Comparison of ENCODE assay signal across 19 cellular contexts in the genomic region with DNA sequence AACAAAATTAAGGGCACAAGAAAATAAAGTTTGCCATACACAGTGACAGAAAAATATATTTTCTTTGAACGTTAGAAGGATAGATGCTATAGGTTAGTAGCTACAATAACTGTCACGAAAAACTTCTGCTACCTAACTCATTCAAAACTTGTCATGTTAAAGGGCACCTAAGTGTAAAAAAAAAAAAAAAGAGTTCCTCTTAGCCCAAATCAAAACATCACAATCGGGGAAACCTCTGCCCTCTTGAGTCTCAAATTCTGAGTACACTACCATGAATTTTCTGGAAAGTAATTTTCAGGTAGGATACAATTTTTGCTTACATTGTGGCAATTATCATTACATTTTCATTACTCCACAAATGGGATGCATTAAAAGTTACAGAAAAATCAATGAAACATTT. TPM values are rescaled to one million over a fixed set of nuclear protein-coding genes. Genes with fewer than 3 reads are reported as not detected.
DNase-seq lines count a peak whose midpoint lies in the region; ATAC-seq, FAIRE-seq and TF ChIP-seq lines count a peak whose summit lies in the region.
"Had no signal": no experiment of that assay in that cellular context is flagged by ENCODE, and none has a peak within 500 bp of the region (broad histone marks: within the 10 kb centered on the region; RNA-seq: fewer than 3 reads in every experiment).

No MANE protein-coding gene starts in this region.

- in situ Hi-C loops in HepG2 (cut with HindIII; ENCODE audit: extremely low pct_ligation_motif_present, low pct_unique_long_range_greater_than_20kb): no loop called here

- no peak for TF ChIP-seq CTCF in HepG2 (CRISPR knock-in tag; IDR thresholded peaks at IDR 0.05)
- TF ChIP-seq CTCF in right lobe of liver (IDR thresholded peaks at IDR 0.05): no peak
- TF ChIP-seq CTCF in VCaP (conservative IDR thresholded peaks at IDR 0.05): no peak
- no peak for TF ChIP-seq CTCF in osteocyte (IDR thresholded peaks at IDR 0.05)
- TF ChIP-seq CTCF in CD8-positive, alpha-beta T cell (IDR thresholded peaks at IDR 0.05): no peak
- no peak for TF ChIP-seq CTCF in type B pancreatic cell (conservative IDR thresholded peaks at IDR 0.05)

- H3K4me3 Mint-ChIP-seq in osteocyte (ENCODE audit: unreplicated experiment): no peak overlapping the region
- H3K4me3 Mint-ChIP-seq in CD8-positive, alpha-beta T cell: no peak overlapping the region
- no peak overlapping the region for H3K4me3 Mint-ChIP-seq in type B pancreatic cell

- peak overlapping the region; percentile 18 for H3K27ac Mint-ChIP-seq in osteocyte (ENCODE audit: unreplicated experiment)
- no peak overlapping the region for H3K27ac Mint-ChIP-seq in CD8-positive, alpha-beta T cell
- H3K27ac Mint-ChIP-seq in type B pancreatic cell: no peak overlapping the region

- H3K27ac ChIP-seq in HepG2 (ENCODE audit: extremely low read length, insufficient read depth, low read length) (no peak overlapping the region), right lobe of liver (no peak overlapping the region), VCaP (peak overlapping the region; percentile 66)
- H3K27ac ChIP-seq in CD8-positive, alpha-beta T cell (ENCODE audit: low read depth, low read length): no peak overlapping the region
- H3K27ac ChIP-seq: 22Rv1 had no signal

- 76% methylated on average over 3 of the region's 3 CpGs for WGBS in HepG2 (ENCODE audit: low lambda C conversion rate)
- WGBS in right lobe of liver (ENCODE audit: insufficient coverage, low coverage, low lambda C conversion rate, missing lambda C conversion rate): 74% methylated on average over 3 of the region's 3 CpGs

- no TSS peak for BruUV-seq in HepG2 (replicated peaks; lab: Mats Ljungman, UMichigan)

- CTCF ChIA-PET in HepG2 (lab: Yijun Ruan, JAX; ENCODE audit: low intra/inter-chr PET ratio, low total read pairs): no interaction called here
- CTCF ChIA-PET in CD8-positive, alpha-beta T cell (lab: Charles Lee): interaction anchor here (0.9 kb wide), 1 partner anchor 423 kb away, joined by 3 read pairs; no protein-coding TSS in a partner anchor

- H3K4me1 Mint-ChIP-seq in osteocyte (ENCODE audit: unreplicated experiment) (peaks cover 74% of the 10 kb centered on the region), type B pancreatic cell (ENCODE audit: unreplicated experiment) (peaks cover 39% of the 10 kb centered on the region)
- peaks cover 61% of the 10 kb centered on the region for H3K4me1 Mint-ChIP-seq in CD8-positive, alpha-beta T cell (ENCODE audit: low read depth)

- DNase-seq in HepG2 (ENCODE audit: low spot score) (no peak), right lobe of liver (no peak), osteocyte (ENCODE audit: extremely low spot score, unreplicated experiment) (no peak), type B pancreatic cell (ENCODE audit: extremely low spot score, unreplicated experiment) (no peak)
- no peak for DNase-seq in CD8-positive, alpha-beta T cell
- no peak for DNase-seq in activated T-cell treated with anti-CD3 and anti-CD28 coated beads, Interleukin-2, amount 50 U/mL, for 1 hour
- DNase-seq: BE2C, DND-41, KBM-7, NCI-H1092, NCI-H2227 treated with DMSO at 0.1 percent for 48 hours, NCI-H524 treated with DMSO at 0.1 percent for 48 hours, SW 1271 had no signal

- FAIRE-seq in HepG2 (lab: Jason Lieb, UNC): no peak
- FAIRE-seq: GM18507 had no signal

- H3K36me3 ChIP-seq in HepG2 (replicated peaks in 1 of 2; ENCODE audit: control insufficient read depth in 1 of 2, insufficient read depth in 2 of 2, low read length in 2 of 2) (peaks cover 2 to 20% of the 10 kb centered on the region in 2 experiments; a peak in 4 of 5 replicates), right lobe of liver (no peaks in the 10 kb centered on the region)
- no peaks in the 10 kb centered on the region for H3K36me3 ChIP-seq in CD8-positive, alpha-beta T cell (ENCODE audit: insufficient read depth, low read length)
- H3K36me3 ChIP-seq: BE2C, HAP-1 had no signal

- TF ChIP-seq POLR2A in HepG2 (IDR thresholded peaks at IDR 0.05; ENCODE audit: insufficient read depth in 1 of 2, low read depth in 2 of 2, low read length in 2 of 2) (no peak), right lobe of liver (IDR thresholded peaks at IDR 0.05) (no peak)

- ATAC-seq in HepG2: no peak
- ATAC-seq in right lobe of liver: no peak
- no peak for ATAC-seq in CD8-positive, alpha-beta T cell
- ATAC-seq in GM21447 (IDR thresholded peaks at IDR 0.05; ENCODE audit: unreplicated experiment): no peak

- no peak for TF ChIP-seq RAD21 in HepG2 (CRISPR knock-in tag; IDR thresholded peaks at IDR 0.05)

- H3K9me3 ChIP-seq in HepG2 (ENCODE audit: low read length) (no peaks in the 10 kb centered on the region), right lobe of liver (no peaks in the 10 kb centered on the region)
- no peaks in the 10 kb centered on the region for H3K9me3 ChIP-seq in CD8-positive, alpha-beta T cell (ENCODE audit: low read length)
- H3K9me3 ChIP-seq: BE2C, HAP-1 had no signal

- intact Hi-C loops in HepG2 (cut with micrococcal nuclease; ENCODE audit: unreplicated experiment): no loop called here
- intact Hi-C loops in right lobe of liver (cut with DNase I): loop anchor here in 1 of 2 donors (10.0 kb wide), 1 partner anchor 171 kb away; no protein-coding TSS in a partner anchor
- intact Hi-C loops in CD8-positive, alpha-beta T cell (cut with DNase I, micrococcal nuclease): loop anchor here (5.0 to 10.0 kb wide), 3 partner anchors 58 to 1093 kb away; partner anchors contain the start of gene DTNBP1 (in 1 of the 2)

- H3K4me2 ChIP-seq in HepG2 (ENCODE audit: low read depth, low read length): peak overlapping the region; percentile 22

- H3K9me3 Mint-ChIP-seq in osteocyte (ENCODE audit: unreplicated experiment) (no peaks in the 10 kb centered on the region), type B pancreatic cell (no peaks in the 10 kb centered on the region)
- H3K9me3 Mint-ChIP-seq in CD8-positive, alpha-beta T cell: no peaks in the 10 kb centered on the region

- peaks cover 11% of the 10 kb centered on the region for H3K36me3 Mint-ChIP-seq in osteocyte (ENCODE audit: unreplicated experiment)
- H3K36me3 Mint-ChIP-seq in CD8-positive, alpha-beta T cell: peaks cover 30% of the 10 kb centered on the region
- H3K36me3 Mint-ChIP-seq in type B pancreatic cell: peaks cover 12% of the 10 kb centered on the region

- H3K4me3 ChIP-seq in HepG2 (replicated peaks in 1 of 3; ENCODE audit: insufficient read depth in 1 of 3, low read depth in 2 of 3, low read length in 3 of 3) (no peak overlapping the region), right lobe of liver (no peak overlapping the region)
- H3K4me3 ChIP-seq in CD8-positive, alpha-beta T cell (ENCODE audit: low read depth, low read length): no peak overlapping the region
- H3K4me3 ChIP-seq: HAP-1 had no signal

- H2AFZ ChIP-seq in HepG2 (ENCODE audit: low read length): no peak overlapping the region

- H3K27me3 ChIP-seq in HepG2 (ENCODE audit: control insufficient read depth in 1 of 2, insufficient read depth in 2 of 2, low read length in 2 of 2) (no peaks in the 10 kb centered on the region), right lobe of liver (no peaks in the 10 kb centered on the region)
- no peaks in the 10 kb centered on the region for H3K27me3 ChIP-seq in CD8-positive, alpha-beta T cell (ENCODE audit: insufficient read depth, low read length)
- H3K27me3 ChIP-seq: BE2C had no signal

- no peaks in the 10 kb centered on the region for H3K27me3 Mint-ChIP-seq in osteocyte (ENCODE audit: unreplicated experiment)
- no peaks in the 10 kb centered on the region for H3K27me3 Mint-ChIP-seq in CD8-positive, alpha-beta T cell (ENCODE audit: low read depth)
- H3K27me3 Mint-ChIP-seq in type B pancreatic cell: no peaks in the 10 kb centered on the region

- no peak for TF ChIP-seq EP300 in HepG2 (IDR thresholded peaks at IDR 0.05; ENCODE audit: low read depth in 2 of 2, low read length in 2 of 2)
- TF ChIP-seq EP300 in HepG2 (CRISPR knock-in tag; IDR thresholded peaks at IDR 0.05; ENCODE audit: borderline replicate concordance): no peak

- H3K4me1 ChIP-seq in HepG2 (ENCODE audit: insufficient read depth, low read length) (peaks cover 86% of the 10 kb centered on the region), right lobe of liver (peaks cover 0 to 31% (median 7%) of the 10 kb centered on the region in 4 donors)
- H3K4me1 ChIP-seq in CD8-positive, alpha-beta T cell (ENCODE audit: insufficient read depth, low read length): peaks cover 12% of the 10 kb centered on the region

- H3K79me2 ChIP-seq in HepG2 (ENCODE audit: insufficient read depth, low read length): peaks cover 90% of the 10 kb centered on the region

- H4K20me1 ChIP-seq in HepG2 (ENCODE audit: insufficient read depth, low read length): peaks cover 36% of the 10 kb centered on the region

- POLR2A ChIA-PET in HepG2 (lab: Yijun Ruan, JAX): interaction anchor here (1.4 kb wide), 1 partner anchor 25 kb away, joined by 4 read pairs; no protein-coding TSS in a partner anchor
- POLR2A ChIA-PET in CD8-positive, alpha-beta T cell (lab: Charles Lee): no interaction called here

- 0 out of 2 replicates have a peak overlapping the region, but pooled peaks have one; percentile 7 for H3K9ac ChIP-seq in HepG2 (ENCODE audit: insufficient read depth, low read depth, low read length)

RNA-seq across cellular contexts. Expression of gene ATXN1, which starts 5.7 kb away (rescaled TPM):
- total RNA-seq in HepG2 (2016; rRNA removed; fragmentation: Illumina TruSeq; extraction: Trizol) (16.3 and 20.7 TPM in 2 replicates), right lobe of liver (10 to 100 TPM; 23.2 to 28.7 (median 25.0) TPM), osteocyte (51.6 and 54.4 TPM in 2 replicates), type B pancreatic cell (ENCODE audit: low replicate concordance) (33.7 and 35.1 TPM in 2 replicates)
- total RNA-seq in HepG2 (2016; cell fraction: cytosol; rRNA removed; fragmentation: Illumina TruSeq; extraction: Trizol; ENCODE audit: low read depth): 21.4 and 22.2 TPM in 2 replicates
- total RNA-seq in HepG2 (2016; cell fraction: insoluble cytoplasmic fraction; rRNA removed; fragmentation: Illumina TruSeq; extraction: Trizol): 15.7 and 19.7 TPM in 2 replicates
- 19.8 and 25.4 TPM in 2 replicates for total RNA-seq in HepG2 (2016; cell fraction: membrane; rRNA removed; fragmentation: Illumina TruSeq; extraction: Trizol)
- total RNA-seq in HepG2 (2016; cell fraction: nucleus; rRNA removed; fragmentation: Illumina TruSeq; extraction: Trizol): 49.6 and 54.8 TPM in 2 replicates
- 39.5 and 40.2 TPM in 2 replicates for polyA plus RNA-seq in HepG2 (2011; rRNA removed)
- 18.2 and 19.6 TPM in 2 replicates for polyA plus RNA-seq in HepG2 (2011; cell fraction: cytosol; rRNA removed)
- polyA plus RNA-seq in HepG2 (2011; cell fraction: nucleus; rRNA removed): 69.8 and 87.7 TPM in 2 replicates
- 20.4 and 28.6 TPM in 2 replicates for polyA plus RNA-seq in HepG2 (2012)
- 2.6 and 3.3 TPM in 2 replicates for polyA plus RNA-seq in HepG2 (2016; cell fraction: cytosol; fragmentation: Illumina TruSeq; extraction: Trizol; ENCODE audit: low read depth)
- polyA plus RNA-seq in HepG2 (2016; cell fraction: insoluble cytoplasmic fraction; fragmentation: Illumina TruSeq; extraction: Trizol; ENCODE audit: low read depth): 12.1 and 12.2 TPM in 2 replicates
- polyA plus RNA-seq in HepG2 (2016; cell fraction: membrane; fragmentation: Illumina TruSeq; extraction: Trizol; ENCODE audit: low read depth): 4.0 and 4.1 TPM in 2 replicates
- 18.8 TPM in 2 replicates for polyA plus RNA-seq in HepG2 (2016; cell fraction: nucleus; fragmentation: Illumina TruSeq; extraction: Trizol; ENCODE audit: insufficient read depth, low read depth)
- polyA minus RNA-seq in HepG2 (2011; rRNA and poly(A)+ RNA removed; ENCODE audit: low replicate concordance): 13.4 and 120 TPM in 2 replicates
- polyA minus RNA-seq in HepG2 (2011; cell fraction: cytosol; rRNA and poly(A)+ RNA removed): 36.1 and 49.7 TPM in 2 replicates
- 200 and 217 TPM in 2 replicates for polyA minus RNA-seq in HepG2 (2011; cell fraction: nucleus; rRNA and poly(A)+ RNA removed)
- total RNA-seq in CD8-positive, alpha-beta T cell: 10 to 100 TPM; 73.3 to 81.1 TPM
- total RNA-seq: OCI-LY7 had no signal
